In genomic region chr22:15652738-15653137, GRCh38 we compare ENCODE assay signal across 15 cellular contexts. TPM values are rescaled to one million over a fixed set of nuclear protein-coding genes. Genes with fewer than 3 reads are reported as not detected.
"Had no signal": no experiment of that assay in that cellular context is flagged by ENCODE, and none has a peak within 500 bp of the region (broad histone marks: within the 10 kb centered on the region; RNA-seq: fewer than 3 reads in every experiment).

No MANE protein-coding gene starts in this region.

RNA-seq across cellular contexts. Expression of gene POTEH, which starts 37.1 kb away (rescaled TPM):
- total RNA-seq: activated B cell treated with CpG ODN at 0.5 μM for 24 hours; activated CD4-positive, alpha-beta memory T cell treated with anti-CD3 and anti-CD28 coated beads for 36 hours; activated CD4-positive, alpha-beta memory T cell treated with anti-CD3 and anti-CD28 coated beads, Interleukin-2, amount 10 ng/mL, durations not matched to agents 7 days and 5 days; activated CD4-positive, alpha-beta T cell treated with anti-CD3 and anti-CD28 coated beads for 36 hours; activated CD4-positive, alpha-beta T cell treated with anti-CD3 and anti-CD28 coated beads, Interleukin-2, amount 10 ng/mL, durations not matched to agents 24 days and 14 days; activated CD4-positive, alpha-beta T cell treated with anti-CD3 and anti-CD28 coated beads, Interleukin-2, amount 10 ng/mL, durations not matched to agents 7 days and 5 days; activated CD8-positive, alpha-beta memory T cell treated with anti-CD3 and anti-CD28 coated beads for 36 hours; activated CD8-positive, alpha-beta memory T cell treated with anti-CD3 and anti-CD28 coated beads, Interleukin-2, amount 10 ng/mL, durations not matched to agents 7 days and 5 days; activated CD8-positive, alpha-beta T cell treated with anti-CD3 and anti-CD28 coated beads for 36 hours; activated CD8-positive, alpha-beta T cell treated with anti-CD3 and anti-CD28 coated beads, Interleukin-2, amount 10 ng/mL, durations not matched to agents 7 days and 5 days; T-cell; T-helper 1 cell treated with Interleukin-12 subunit alpha and Interleukin-12 subunit beta and Interleukin-4 antibody, amounts not matched to agents 30 ng/mL and 1 ng/mL, for 36 hours; T-helper 17 cell; T-helper 2 cell treated with Interferon-gamma antibody and Interleukin-4, amounts not matched to agents 100 ng/mL and 5 ng/mL, for 36 hours; WTC11 had no signal
